ENCODE assay signal across 9 cellular contexts in the genomic region with DNA sequence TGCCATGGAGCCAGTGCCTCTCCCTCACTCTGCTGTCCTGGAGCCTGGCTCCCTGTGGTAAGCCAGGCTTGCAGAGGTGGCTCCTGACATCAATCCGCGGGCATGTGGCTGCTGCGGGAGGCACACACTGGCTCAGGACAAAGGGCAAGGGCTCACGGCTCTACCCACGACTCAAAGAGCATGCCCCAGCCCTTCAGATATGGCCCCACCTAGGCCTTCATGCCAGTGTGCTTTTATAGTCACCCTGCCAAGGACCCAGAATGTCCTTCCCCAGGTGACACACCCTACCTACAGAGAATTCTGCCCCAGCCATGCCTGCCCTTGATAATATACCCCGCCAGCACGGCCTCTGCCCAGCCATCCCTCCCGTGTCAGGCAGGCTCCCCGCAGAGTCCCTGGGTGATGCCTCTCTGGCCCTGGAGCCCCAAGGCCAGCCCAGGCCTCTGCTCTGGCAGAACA. TPM values are rescaled to one million over a fixed set of nuclear protein-coding genes. Genes with fewer than 3 reads are reported as not detected.
DNase-seq lines count a peak whose midpoint lies in the region; ATAC-seq and TF ChIP-seq lines count a peak whose summit lies in the region.
"Had no signal": no experiment of that assay in that cellular context is flagged by ENCODE, and none has a peak within 500 bp of the region (broad histone marks: within the 10 kb centered on the region; RNA-seq: fewer than 3 reads in every experiment).

No MANE protein-coding gene starts in this region.

- peaks cover 40% of the 10 kb centered on the region for H3K79me2 ChIP-seq in neural progenitor cell (ENCODE audit: low read depth)

- peaks cover 13 to 54% (median 30%) of the 10 kb centered on the region in 4 donors for H3K4me1 ChIP-seq in Peyer's patch
- H3K4me1 ChIP-seq in neural progenitor cell = peaks cover 28% of the 10 kb centered on the region

- no peak for DNase-seq in Calu3
- peak in 2 of 3 donors; percentile 86 to 88 for DNase-seq in Peyer's patch
- no peak for DNase-seq in neural progenitor cell (ENCODE audit: low spot score)
- no peak for DNase-seq in stimulated activated CD4-positive, alpha-beta T cell treated with anti-CD3 and anti-CD28 coated beads, Interleukin-15, amount 100 ng/mL, for 24 hours
- DNase-seq in kidney glomerular epithelial cell (lab: John Stamatoyannopoulos, UW) = no peak
- DNase-seq in GOT3 (lab: John Stamatoyannopoulos, UW) = no peak
- no peak for DNase-seq in HuH-7 (ENCODE audit: low spot score)

- TF ChIP-seq CTCF in Calu3 (IDR thresholded peaks at IDR 0.05; ENCODE audit: unreplicated experiment) (no peak), Peyer's patch (IDR thresholded peaks at IDR 0.05) (peak in 1 of 6 experiments; percentile 3), neural progenitor cell (IDR thresholded peaks at IDR 0.05) (no peak)

- H3K36me3 Mint-ChIP-seq in Calu3 (ENCODE audit: insufficient read depth, unreplicated experiment) (peaks cover 88% of the 10 kb centered on the region), neural progenitor cell (peaks cover 7% of the 10 kb centered on the region)

- no peak overlapping the region for H3K9ac ChIP-seq in neural progenitor cell

- H3K36me3 ChIP-seq in Peyer's patch (peaks cover 0 to 26% (median 0%) of the 10 kb centered on the region in 3 donors), neural progenitor cell (no peaks in the 10 kb centered on the region)

- H3K27ac ChIP-seq in Peyer's patch (peak overlapping the region; percentile 95 to 100 (median 96)), neural progenitor cell (no peak overlapping the region)

- H3K27me3 ChIP-seq in Peyer's patch (no peaks in the 10 kb centered on the region), neural progenitor cell (no peaks in the 10 kb centered on the region)

- peaks cover 55% of the 10 kb centered on the region for H4K20me1 ChIP-seq in neural progenitor cell (ENCODE audit: low read depth)

- peak; percentile 97 to 98 for TF ChIP-seq POLR2A in Peyer's patch (IDR thresholded peaks at IDR 0.05)

- H3K4me3 ChIP-seq in Peyer's patch (peak overlapping the region; percentile 85 to 98 (median 94)), neural progenitor cell (peak overlapping the region; percentile 96)

- no peaks in the 10 kb centered on the region for H3K27me3 Mint-ChIP-seq in Calu3 (ENCODE audit: unreplicated experiment)
- peaks cover 6% of the 10 kb centered on the region for H3K27me3 Mint-ChIP-seq in neural progenitor cell (ENCODE audit: insufficient read depth, low read depth)

- H2AFZ ChIP-seq in neural progenitor cell (replicated peaks) = no peak overlapping the region

- peak; percentile 2 for ATAC-seq in esophagus mucosa

- peak overlapping the region; percentile 95 for H3K4me3 Mint-ChIP-seq in Calu3 (ENCODE audit: low read depth, unreplicated experiment)
- peak overlapping the region; percentile 87 for H3K4me3 Mint-ChIP-seq in neural progenitor cell

- H3K9me3 ChIP-seq in Peyer's patch (no peaks in the 10 kb centered on the region), neural progenitor cell (ENCODE audit: low read depth) (no peaks in the 10 kb centered on the region)

- intact Hi-C loops in Calu3 (cut with micrococcal nuclease; ENCODE audit: unreplicated experiment) = loop anchor here (2.0 kb wide), 1 partner anchor 16 kb away; a partner anchor contains a TSS

- CTCF ChIA-PET in Calu3 (lab: Charles Lee) = no interaction called here

- H3K4me1 Mint-ChIP-seq in Calu3 (ENCODE audit: low read depth, unreplicated experiment) (peaks cover 26% of the 10 kb centered on the region), neural progenitor cell (peaks cover 32% of the 10 kb centered on the region)

- H3K4me2 ChIP-seq in neural progenitor cell = peak overlapping the region; percentile 99

- H3K9me3 Mint-ChIP-seq in Calu3 (ENCODE audit: low read depth, unreplicated experiment) (no peaks in the 10 kb centered on the region), neural progenitor cell (no peaks in the 10 kb centered on the region)

- BruUV-seq in Calu3 (replicated peaks; lab: Mats Ljungman, UMichigan) = TSS peak; percentile 30

- H3K27ac Mint-ChIP-seq in Calu3 (ENCODE audit: unreplicated experiment) (peak overlapping the region; percentile 93), neural progenitor cell (no peak overlapping the region)

- H3F3A ChIP-seq in neural progenitor cell (ENCODE audit: low read depth) = peaks cover 34% of the 10 kb centered on the region

RNA-seq across cellular contexts. Expression of a gene that starts 1.6 kb away (rescaled TPM):
- 610 and 613 TPM in 2 replicates for total RNA-seq in Calu3 (2022)
- 1,000 to 10,000 TPM in 2 of 4 donors, 100 to 1,000 TPM in 2; 366 to 1,291 (median 1,007) TPM for total RNA-seq in Peyer's patch
- 72.1 TPM for total RNA-seq in esophagus mucosa
- total RNA-seq in neural progenitor cell (ENCODE audit: low replicate concordance) = 32.1 and 52.9 TPM in 2 replicates

RNA-seq across cellular contexts. Expression of a gene that starts 11.3 kb away (rescaled TPM):
- total RNA-seq in Calu3 (2022) = 2.2 and 4.9 TPM in 2 replicates
- total RNA-seq in Peyer's patch = 10 to 100 TPM in 1 of 4 donors, 1 to 10 TPM in 2, not detected in 1; 1.9 to 12.4 (median 3.6) TPM
- total RNA-seq in esophagus mucosa = 5.1 TPM
- 0.81 TPM in 1 of 2 replicates, not detected in the other for total RNA-seq in neural progenitor cell (ENCODE audit: low replicate concordance)
- total RNA-seq: HT1080 had no signal

RNA-seq across cellular contexts. Expression of a gene that starts 15.6 kb away (rescaled TPM):
- total RNA-seq in Calu3 (2022) = 1,023 and 1,145 TPM in 2 replicates
- total RNA-seq in Peyer's patch = 100 to 1,000 TPM; 287 to 417 (median 348) TPM
- 126 TPM for total RNA-seq in esophagus mucosa
- 27.6 and 55.0 TPM in 2 replicates for total RNA-seq in neural progenitor cell (ENCODE audit: low replicate concordance)

RNA-seq across cellular contexts. Expression of a gene that starts 53.5 kb away (rescaled TPM):
- 41.5 and 47.1 TPM in 2 replicates for total RNA-seq in Calu3 (2022)
- total RNA-seq in Peyer's patch = 100 to 1,000 TPM in 1 of 4 donors, 10 to 100 TPM in 3; 21.5 to 120 (median 68.3) TPM
- 8.3 TPM for total RNA-seq in esophagus mucosa
- 68.5 and 73.5 TPM in 2 replicates for total RNA-seq in neural progenitor cell (ENCODE audit: low replicate concordance)

Comparison
In these comparisons a context has a peak if more than half of its experiments do, and no peak if none do; other contexts are left out.
1. DNase-seq: peak in Peyer's patch (2 of 3); none in Calu3 (single experiment), neural progenitor cell (single experiment), stimulated activated CD4-positive, alpha-beta T cell treated with anti-CD3 and anti-CD28 coated beads, Interleukin-15, amount 100 ng/mL, for 24 hours (single experiment), kidney glomerular epithelial cell (single experiment), GOT3 (single experiment) and HuH-7 (single experiment).